ENCODE assay signal across 1 cellular context in genomic region chr1:160584784-160585183, GRCh38.
TF ChIP-seq lines count a peak whose summit lies in the region.

No MANE protein-coding gene starts in this region.

TF ChIP-seq in HepG2, 621 proteins besides CTCF, POLR2A, EP300 and RAD21:
- TF ChIP-seq HNF4A (CRISPR knock-in tag; IDR thresholded peaks at IDR 0.05) (peak; percentile 38; the same call in 1 of the 2 replicates), CCDC6 (CRISPR knock-in tag; IDR thresholded peaks at IDR 0.05) (no peak), ZNF251 (CRISPR knock-in tag; IDR thresholded peaks at IDR 0.05) (no peak), ZNF235 (CRISPR knock-in tag; IDR thresholded peaks at IDR 0.05; ENCODE audit: borderline replicate concordance) (no peak), SOX5 (CRISPR knock-in tag; IDR thresholded peaks at IDR 0.05; ENCODE audit: borderline replicate concordance) (0 out of 2 replicates have a peak, but pooled peaks have one; percentile 18), STAT6 (CRISPR knock-in tag; IDR thresholded peaks at IDR 0.05; ENCODE audit: borderline replicate concordance) (no peak), ZNF18 (CRISPR knock-in tag; IDR thresholded peaks at IDR 0.05; ENCODE audit: insufficient replicate concordance) (no peak), ARNT (IDR thresholded peaks at IDR 0.05) (no peak), SOX13 (IDR thresholded peaks at IDR 0.05) (no peak), SOX13 (CRISPR knock-in tag; conservative IDR thresholded peaks at IDR 0.05 in 1 of 2, IDR thresholded peaks at IDR 0.05 in 1 of 2) (peak in 1 of 2 experiments; percentile 32; a peak in 1 of 4 replicates), PHF8 (CRISPR knock-in tag; IDR thresholded peaks at IDR 0.05) (no peak), MIER2 (CRISPR knock-in tag; IDR thresholded peaks at IDR 0.05) (no peak), HDAC6 (IDR thresholded peaks at IDR 0.05; ENCODE audit: low read depth, low read length) (no peak), ZNF367 (CRISPR knock-in tag; IDR thresholded peaks at IDR 0.05; ENCODE audit: borderline replicate concordance) (no peak), ETS1 (CRISPR knock-in tag; IDR thresholded peaks at IDR 0.05) (no peak), TMF1 (CRISPR knock-in tag; IDR thresholded peaks at IDR 0.05; ENCODE audit: low read depth) (no peak)
